Comparison of ENCODE assay signal across 1 cellular context in the genomic region with DNA sequence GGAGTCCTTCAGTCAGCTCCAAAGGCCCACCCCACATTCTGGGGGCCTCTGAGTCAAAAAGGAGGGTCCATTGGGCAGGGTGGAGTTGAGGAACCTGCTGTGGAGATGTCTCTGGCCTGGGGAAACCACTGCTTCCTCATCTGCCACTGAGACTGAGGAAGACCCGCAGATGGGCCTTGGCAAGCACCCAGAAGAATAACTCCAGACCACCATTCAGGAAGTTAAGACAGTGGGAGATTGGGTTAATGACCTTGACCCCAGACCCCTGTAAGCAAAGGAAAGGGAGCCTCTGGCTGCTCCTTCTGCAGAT.
TF ChIP-seq lines count a peak whose summit lies in the region.

No MANE protein-coding gene starts in this region.

TF ChIP-seq in GM12878, 131 proteins besides CTCF, POLR2A, EP300 and RAD21:
- no peak for TF ChIP-seq RB1 (IDR thresholded peaks at IDR 0.05; ENCODE audit: borderline replicate concordance)
- TF ChIP-seq, protein P1, sequence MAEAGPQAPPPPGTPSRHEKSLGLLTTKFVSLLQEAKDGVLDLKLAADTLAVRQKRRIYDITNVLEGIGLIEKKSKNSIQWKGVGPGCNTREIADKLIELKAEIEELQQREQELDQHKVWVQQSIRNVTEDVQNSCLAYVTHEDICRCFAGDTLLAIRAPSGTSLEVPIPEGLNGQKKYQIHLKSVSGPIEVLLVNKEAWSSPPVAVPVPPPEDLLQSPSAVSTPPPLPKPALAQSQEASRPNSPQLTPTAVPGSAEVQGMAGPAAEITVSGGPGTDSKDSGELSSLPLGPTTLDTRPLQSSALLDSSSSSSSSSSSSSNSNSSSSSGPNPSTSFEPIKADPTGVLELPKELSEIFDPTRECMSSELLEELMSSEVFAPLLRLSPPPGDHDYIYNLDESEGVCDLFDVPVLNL (IDR thresholded peaks at IDR 0.05; ENCODE audit: low read depth, low read length) = no peak
- no peak for TF ChIP-seq CREB1 (IDR thresholded peaks at IDR 0.05; ENCODE audit: low read depth)
- TF ChIP-seq CBFB (IDR thresholded peaks at IDR 0.05; ENCODE audit: low read depth) = no peak
- no peak for TF ChIP-seq NBN (IDR thresholded peaks at IDR 0.05)
- TF ChIP-seq CHD2 (IDR thresholded peaks at IDR 0.05; ENCODE audit: borderline replicate concordance, low read depth, low read length) = no peak
- TF ChIP-seq GABPA (IDR thresholded peaks at IDR 0.05; ENCODE audit: low read depth) = no peak
- TF ChIP-seq, protein P2, sequence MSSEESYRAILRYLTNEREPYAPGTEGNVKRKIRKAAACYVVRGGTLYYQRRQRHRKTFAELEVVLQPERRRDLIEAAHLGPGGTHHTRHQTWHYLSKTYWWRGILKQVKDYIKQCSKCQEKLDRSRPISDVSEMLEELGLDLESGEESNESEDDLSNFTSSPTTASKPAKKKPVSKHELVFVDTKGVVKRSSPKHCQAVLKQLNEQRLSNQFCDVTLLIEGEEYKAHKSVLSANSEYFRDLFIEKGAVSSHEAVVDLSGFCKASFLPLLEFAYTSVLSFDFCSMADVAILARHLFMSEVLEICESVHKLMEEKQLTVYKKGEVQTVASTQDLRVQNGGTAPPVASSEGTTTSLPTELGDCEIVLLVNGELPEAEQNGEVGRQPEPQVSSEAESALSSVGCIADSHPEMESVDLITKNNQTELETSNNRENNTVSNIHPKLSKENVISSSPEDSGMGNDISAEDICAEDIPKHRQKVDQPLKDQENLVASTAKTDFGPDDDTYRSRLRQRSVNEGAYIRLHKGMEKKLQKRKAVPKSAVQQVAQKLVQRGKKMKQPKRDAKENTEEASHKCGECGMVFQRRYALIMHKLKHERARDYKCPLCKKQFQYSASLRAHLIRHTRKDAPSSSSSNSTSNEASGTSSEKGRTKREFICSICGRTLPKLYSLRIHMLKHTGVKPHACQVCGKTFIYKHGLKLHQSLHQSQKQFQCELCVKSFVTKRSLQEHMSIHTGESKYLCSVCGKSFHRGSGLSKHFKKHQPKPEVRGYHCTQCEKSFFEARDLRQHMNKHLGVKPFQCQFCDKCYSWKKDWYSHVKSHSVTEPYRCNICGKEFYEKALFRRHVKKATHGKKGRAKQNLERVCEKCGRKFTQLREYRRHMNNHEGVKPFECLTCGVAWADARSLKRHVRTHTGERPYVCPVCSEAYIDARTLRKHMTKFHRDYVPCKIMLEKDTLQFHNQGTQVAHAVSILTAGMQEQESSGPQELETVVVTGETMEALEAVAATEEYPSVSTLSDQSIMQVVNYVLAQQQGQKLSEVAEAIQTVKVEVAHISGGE (CRISPR knock-in tag; IDR thresholded peaks at IDR 0.05) = no peak
